ENCODE assay signal across 8 cellular contexts in the genomic region with DNA sequence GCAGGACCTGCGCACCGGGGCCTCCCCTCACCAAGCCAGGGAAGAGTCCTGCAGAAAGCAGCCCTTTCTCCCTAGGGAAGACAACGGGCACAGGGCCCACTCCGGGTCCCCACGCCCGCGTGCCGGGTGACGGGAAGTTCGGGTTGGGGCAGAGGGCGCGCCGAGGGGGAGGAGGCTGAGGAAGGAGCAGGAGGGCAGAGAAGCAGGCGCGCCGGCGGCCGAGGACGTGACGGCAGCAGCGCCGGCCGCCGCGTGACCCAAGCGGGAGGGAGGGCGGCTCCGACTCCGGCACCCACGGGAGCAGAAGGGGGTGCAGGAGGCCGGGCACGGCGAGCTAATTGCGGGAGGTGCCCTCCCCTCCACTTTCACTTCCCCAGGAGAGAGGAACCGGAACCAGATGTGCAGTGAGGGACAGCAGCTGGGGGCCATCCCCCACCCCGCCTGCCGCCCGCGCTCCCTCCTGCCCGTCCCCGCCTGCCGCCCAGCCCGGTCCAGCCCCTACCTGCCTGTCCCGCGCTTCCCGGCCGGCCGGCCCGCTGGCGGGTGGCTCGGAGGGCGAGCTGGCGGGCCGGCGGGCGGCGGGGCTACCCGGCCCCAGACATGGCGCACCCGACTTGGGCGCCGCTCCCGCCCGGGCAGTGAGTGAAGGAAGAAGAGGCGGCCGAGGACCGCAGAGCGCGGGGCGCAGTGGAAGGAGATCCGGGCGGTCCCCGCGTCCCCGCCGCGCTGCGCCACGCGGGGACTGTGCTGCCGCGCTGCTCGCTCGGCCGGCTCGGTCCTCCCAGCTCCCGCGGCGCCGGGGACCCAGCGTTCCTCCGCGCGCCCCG. TPM values are rescaled to one million over a fixed set of nuclear protein-coding genes. Genes with fewer than 3 reads are reported as not detected.
DNase-seq lines count a peak whose midpoint lies in the region; ATAC-seq and TF ChIP-seq lines count a peak whose summit lies in the region.

No MANE protein-coding gene starts in this region.

- H3K9me3 ChIP-seq in SJSA1 (replicated peaks) (peaks cover 6% of the 10 kb centered on the region), upper lobe of right lung (no peaks in the 10 kb centered on the region)

- H3K4me1 ChIP-seq in SJSA1 (replicated peaks) = peaks cover 23% of the 10 kb centered on the region
- peaks cover 23% of the 10 kb centered on the region for H3K4me1 ChIP-seq in upper lobe of right lung

- H3K36me3 Mint-ChIP-seq in activated naive CD4-positive, alpha-beta T cell treated with anti-CD3 and anti-CD28 coated beads, Interleukin-2, amount 50 U/mL, for 72 hours = peaks cover 14 to 20% of the 10 kb centered on the region in 2 donors

- DNase-seq in D341Med (ENCODE audit: low spot score) = peak; percentile 88
- DNase-seq in HK-2 (ENCODE audit: unreplicated experiment) = peak; percentile 78
- DNase-seq in SJSA1 (ENCODE audit: low read depth in 1 of 2, low spot score in 2 of 2) = peak; percentile 69 to 70
- peak; percentile 69 to 87 for DNase-seq in activated naive CD4-positive, alpha-beta T cell treated with anti-CD3 and anti-CD28 coated beads, Interleukin-2, amount 50 U/mL, for 72 hours (ENCODE audit: low spot score in 2 of 2)
- DNase-seq in Right ventricle myocardium superior = peak; percentile 94
- peak; percentile 77 for DNase-seq in pons (ENCODE audit: low spot score)
- DNase-seq in upper lobe of right lung = peak; percentile 97

- TF ChIP-seq CTCF in upper lobe of right lung (IDR thresholded peaks at IDR 0.05) = no peak

- no peaks in the 10 kb centered on the region for H3K27me3 ChIP-seq in SJSA1 (replicated peaks)
- no peaks in the 10 kb centered on the region for H3K27me3 ChIP-seq in upper lobe of right lung

- peak overlapping the region; percentile 71 for H3K27ac ChIP-seq in SJSA1
- H3K27ac ChIP-seq in upper lobe of right lung = peak overlapping the region; percentile 95

- H3K4me3 ChIP-seq in SJSA1 = peak overlapping the region; percentile 100
- peak overlapping the region; percentile 78 for H3K4me3 ChIP-seq in upper lobe of right lung

- H3K9me3 Mint-ChIP-seq in activated naive CD4-positive, alpha-beta T cell treated with anti-CD3 and anti-CD28 coated beads, Interleukin-2, amount 50 U/mL, for 72 hours = no peaks in the 10 kb centered on the region

- peak overlapping the region; percentile 93 to 96 for H3K27ac Mint-ChIP-seq in activated naive CD4-positive, alpha-beta T cell treated with anti-CD3 and anti-CD28 coated beads, Interleukin-2, amount 50 U/mL, for 72 hours

- ATAC-seq in GM19468 (IDR thresholded peaks at IDR 0.05; ENCODE audit: extremely low read depth, unreplicated experiment) (peak; percentile 56), Right ventricle myocardium superior (ENCODE audit: poor library complexity) (peak; percentile 87), upper lobe of right lung (peak; percentile 86)
- peak; percentile 68 to 78 for ATAC-seq in activated naive CD4-positive, alpha-beta T cell treated with anti-CD3 and anti-CD28 coated beads, Interleukin-2, amount 50 U/mL, for 72 hours

- intact Hi-C loops in Right ventricle myocardium superior (cut with DNase I) = loop anchor here (5.0 kb wide), 1 partner anchor 149 kb away; no protein-coding TSS in a partner anchor
- intact Hi-C loops in upper lobe of right lung (cut with DNase I) = no loop called here

- H3K36me3 ChIP-seq in SJSA1 = peaks cover 81% of the 10 kb centered on the region
- peaks cover 58% of the 10 kb centered on the region for H3K36me3 ChIP-seq in upper lobe of right lung

RNA-seq across cellular contexts. Expression of a gene that starts 0.5 kb away (rescaled TPM):
- 3.9 and 12.6 TPM in 2 replicates for total RNA-seq in SJSA1 (2014; rRNA removed; shearing (Covaris generic))
- total RNA-seq in activated naive CD4-positive, alpha-beta T cell treated with anti-CD3 and anti-CD28 coated beads, Interleukin-2, amount 50 U/mL, for 72 hours = 100 to 1,000 TPM; 131 to 132 TPM
- total RNA-seq in Right ventricle myocardium superior (45.5 TPM), upper lobe of right lung (83.7 TPM)

RNA-seq across cellular contexts. Expression of a gene that starts 12.4 kb away (rescaled TPM):
- total RNA-seq in SJSA1 (2014; rRNA removed; shearing (Covaris generic)) = 10.0 and 10.3 TPM in 2 replicates
- 100 to 1,000 TPM in 1 of 2 donors, 10 to 100 TPM in 1; 67.6 to 174 TPM for total RNA-seq in activated naive CD4-positive, alpha-beta T cell treated with anti-CD3 and anti-CD28 coated beads, Interleukin-2, amount 50 U/mL, for 72 hours
- total RNA-seq in Right ventricle myocardium superior (20.8 TPM), upper lobe of right lung (52.7 TPM)

RNA-seq across cellular contexts. Expression of a gene that starts 17.3 kb away (rescaled TPM):
- total RNA-seq in SJSA1 (2014; rRNA removed; shearing (Covaris generic)) = 141 and 153 TPM in 2 replicates
- 10 to 100 TPM; 54.9 to 96.6 TPM for total RNA-seq in activated naive CD4-positive, alpha-beta T cell treated with anti-CD3 and anti-CD28 coated beads, Interleukin-2, amount 50 U/mL, for 72 hours
- total RNA-seq in Right ventricle myocardium superior (46.9 TPM), upper lobe of right lung (120 TPM)

RNA-seq across cellular contexts. Expression of a gene that starts 21.7 kb away (rescaled TPM):
- 3.2 and 4.0 TPM in 2 replicates for total RNA-seq in SJSA1 (2014; rRNA removed; shearing (Covaris generic))
- total RNA-seq in activated naive CD4-positive, alpha-beta T cell treated with anti-CD3 and anti-CD28 coated beads, Interleukin-2, amount 50 U/mL, for 72 hours = 10 to 100 TPM in 1 of 2 donors, 1 to 10 TPM in 1; 8.9 to 12.0 TPM
- total RNA-seq in Right ventricle myocardium superior (4.1 TPM), upper lobe of right lung (10.5 TPM)

RNA-seq across cellular contexts. Expression of a gene that starts 23.2 kb away (rescaled TPM):
- 3.7 and 4.6 TPM in 2 replicates for total RNA-seq in SJSA1 (2014; rRNA removed; shearing (Covaris generic))
- total RNA-seq in activated naive CD4-positive, alpha-beta T cell treated with anti-CD3 and anti-CD28 coated beads, Interleukin-2, amount 50 U/mL, for 72 hours = 100 to 1,000 TPM in 1 of 2 donors, 10 to 100 TPM in 1; 58.7 to 102 TPM
- total RNA-seq in Right ventricle myocardium superior (30.1 TPM), upper lobe of right lung (55.1 TPM)

Comparison
In these comparisons a context has a peak if more than half of its experiments do, and no peak if none do; other contexts are left out.
1. Peak in every context shown above with its lines: DNase-seq, ATAC-seq, H3K4me3 ChIP-seq and H3K27ac ChIP-seq.